18 cellular contexts compared by ENCODE assay signal in the genomic region with DNA sequence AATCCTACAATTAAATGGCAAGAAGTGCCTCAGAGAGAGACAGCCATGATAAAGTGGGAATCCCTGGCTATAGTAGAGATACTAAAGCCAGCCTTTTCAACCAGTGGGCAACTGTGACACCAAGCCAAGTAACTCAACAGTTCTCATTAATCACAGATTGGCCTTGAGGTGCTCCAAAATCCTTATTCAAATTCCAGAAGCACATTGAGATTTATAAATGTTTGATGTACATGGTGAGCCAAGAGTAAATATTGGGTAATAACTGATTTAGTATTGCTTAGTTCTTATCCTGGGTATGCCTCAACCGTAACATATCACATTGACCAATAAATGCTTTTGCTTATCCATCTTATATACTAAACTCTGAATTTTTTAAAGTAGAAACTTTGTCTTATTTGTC. TPM values are rescaled to one million over a fixed set of nuclear protein-coding genes. Genes with fewer than 3 reads are reported as not detected.
A peak's percentile ranks its signal among the peaks of the same experiment; 100 is the strongest.
DNase-seq lines count a peak whose midpoint lies in the region; ATAC-seq and TF ChIP-seq lines count a peak whose summit lies in the region.
"Had no signal": no experiment of that assay in that cellular context is flagged by ENCODE, and none has a peak within 500 bp of the region (broad histone marks: within the 10 kb centered on the region; RNA-seq: fewer than 3 reads in every experiment).

No MANE protein-coding gene starts in this region.

- peaks cover 0 to 11% of the 10 kb centered on the region in 2 donors for H3K4me1 ChIP-seq in adrenal gland (replicated peaks in 1 of 2)
- peaks cover 0 to 75% (median 24%) of the 10 kb centered on the region in 4 donors for H3K4me1 ChIP-seq in right lobe of liver
- H3K4me1 ChIP-seq: BE2C, BLaER1, Caco-2 had no signal

- H3K4me3 Mint-ChIP-seq in activated T-helper 17 cell treated with anti-CD3 and anti-CD28 coated beads, Interleukin-2, amount 50 U/mL, for 72 hours = no peak overlapping the region
- H3K4me3 Mint-ChIP-seq: CD4-positive, alpha-beta T cell; CD8-positive, alpha-beta T cell had no signal

- TF ChIP-seq POLR2A in adrenal gland (IDR thresholded peaks at IDR 0.05) (no peak), right lobe of liver (IDR thresholded peaks at IDR 0.05) (no peak)

- no peak overlapping the region for H3K27ac Mint-ChIP-seq in activated T-helper 17 cell treated with anti-CD3 and anti-CD28 coated beads, Interleukin-2, amount 50 U/mL, for 72 hours
- H3K27ac Mint-ChIP-seq: CD4-positive, alpha-beta T cell; CD8-positive, alpha-beta T cell had no signal

- TF ChIP-seq CTCF in C4-2B (conservative IDR thresholded peaks at IDR 0.05) = no peak
- no peak for TF ChIP-seq CTCF in adrenal gland (IDR thresholded peaks at IDR 0.05)
- TF ChIP-seq CTCF in right lobe of liver (IDR thresholded peaks at IDR 0.05) = no peak

- H3K9me3 ChIP-seq in adrenal gland (replicated peaks in 1 of 3) (no peaks in the 10 kb centered on the region), right lobe of liver (no peaks in the 10 kb centered on the region)
- H3K9me3 ChIP-seq: BE2C, BLaER1, Caco-2 had no signal

- 43 to 50% (median 48%) methylated on average over 1 of the region's 1 CpG for WGBS in adrenal gland, 4 donors
- 18% methylated on average over 1 of the region's 1 CpG for WGBS in right lobe of liver (ENCODE audit: insufficient coverage, low coverage, low lambda C conversion rate, missing lambda C conversion rate)

- DNase-seq in adrenal gland = peak in 4 of 7 donors; percentile 25 to 53 (median 42)
- DNase-seq in right lobe of liver = no peak
- DNase-seq: 8988T; ACHN; BE2C; C1 segment of cervical spinal cord; Caco-2; Calu3; CD4-positive, alpha-beta T cell; CD8-positive, alpha-beta T cell; DMS79 treated with DMSO at 0.1 percent for 48 hours; GF-D8 had no signal

- H3K9me3 Mint-ChIP-seq in activated T-helper 17 cell treated with anti-CD3 and anti-CD28 coated beads, Interleukin-2, amount 50 U/mL, for 72 hours = no peaks in the 10 kb centered on the region
- H3K9me3 Mint-ChIP-seq: CD4-positive, alpha-beta T cell; CD8-positive, alpha-beta T cell had no signal

- no peak overlapping the region for H3K4me3 ChIP-seq in adrenal gland
- peak overlapping the region in 1 of 3 donors; percentile 16 for H3K4me3 ChIP-seq in right lobe of liver
- H3K4me3 ChIP-seq: BLaER1 had no signal

- no peaks in the 10 kb centered on the region for H3K36me3 Mint-ChIP-seq in activated T-helper 17 cell treated with anti-CD3 and anti-CD28 coated beads, Interleukin-2, amount 50 U/mL, for 72 hours (ENCODE audit: low read depth)
- H3K36me3 Mint-ChIP-seq: CD8-positive, alpha-beta T cell had no signal

- peak; percentile 39 to 61 (median 48) for ATAC-seq in right lobe of liver
- ATAC-seq in HG03565 (IDR thresholded peaks at IDR 0.05; ENCODE audit: unreplicated experiment) = no peak
- ATAC-seq in activated T-helper 17 cell treated with anti-CD3 and anti-CD28 coated beads, Interleukin-2, amount 50 U/mL, for 72 hours (replicated peaks) = no peak
- ATAC-seq: CD8-positive, alpha-beta T cell had no signal

- intact Hi-C loops in adrenal gland (cut with DNase I) = no loop called here
- intact Hi-C loops in right lobe of liver (cut with DNase I) = no loop called here

- H3K36me3 ChIP-seq in adrenal gland (replicated peaks in 1 of 2) (no peaks in the 10 kb centered on the region), right lobe of liver (peaks cover 0 to 36% (median 11%) of the 10 kb centered on the region in 4 donors)
- H3K36me3 ChIP-seq: BE2C, BLaER1 had no signal

- peaks cover 3% of the 10 kb centered on the region for H3K27me3 Mint-ChIP-seq in activated T-helper 17 cell treated with anti-CD3 and anti-CD28 coated beads, Interleukin-2, amount 50 U/mL, for 72 hours

- H3K4me1 Mint-ChIP-seq in activated T-helper 17 cell treated with anti-CD3 and anti-CD28 coated beads, Interleukin-2, amount 50 U/mL, for 72 hours = no peaks in the 10 kb centered on the region

- H3K27ac ChIP-seq in C4-2B = peak overlapping the region; percentile 10
- peak overlapping the region in 3 of 5 donors; percentile 35 to 46 (median 36) for H3K27ac ChIP-seq in adrenal gland
- H3K27ac ChIP-seq in right lobe of liver = peak overlapping the region in 2 of 3 donors; percentile 19 to 35
- H3K27ac ChIP-seq: BLaER1 had no signal

- no peaks in the 10 kb centered on the region for H3K27me3 ChIP-seq in adrenal gland
- no peaks in the 10 kb centered on the region for H3K27me3 ChIP-seq in right lobe of liver
- H3K27me3 ChIP-seq: BE2C, BLaER1 had no signal

RNA-seq across cellular contexts. Expression of a gene that starts 17.1 kb away (rescaled TPM):
- total RNA-seq in adrenal gland (1 to 10 TPM in 1 of 8 donors, under 1 TPM in 3, not detected in 4; 0.26 to 1.7 (median 0.78) TPM), right lobe of liver (100 to 1,000 TPM in 3 of 6 experiments, 10 to 100 TPM in 3; 33.9 to 282 (median 99.3) TPM)
- polyA plus RNA-seq in adrenal gland = 1 to 10 TPM in 2 of 3 donors, under 1 TPM in 1; 0.80 to 4.8 (median 1.8) TPM
- not detected for total RNA-seq in activated T-helper 17 cell treated with anti-CD3 and anti-CD28 coated beads, Interleukin-2, amount 50 U/mL, for 72 hours
- total RNA-seq: A673; Calu3; CD4-positive, alpha-beta T cell; CD8-positive, alpha-beta T cell had no signal
- polyA plus RNA-seq: AG04450 had no signal

RNA-seq across cellular contexts. Expression of a gene that starts 29.3 kb away (rescaled TPM):
- 1,000 to 10,000 TPM; 1,375 to 5,962 (median 2,281) TPM for total RNA-seq in adrenal gland
- polyA plus RNA-seq in adrenal gland = over 10,000 TPM in 1 of 3 donors, 100 to 1,000 TPM in 2; 141 to 14,693 (median 845) TPM
- total RNA-seq in right lobe of liver = under 1 TPM in 1 of 6 experiments, not detected in 5; 0.49 TPM
- total RNA-seq in activated T-helper 17 cell treated with anti-CD3 and anti-CD28 coated beads, Interleukin-2, amount 50 U/mL, for 72 hours = not detected
- total RNA-seq: A673; Caco-2; Calu3; CD4-positive, alpha-beta T cell; CD8-positive, alpha-beta T cell had no signal
- polyA plus RNA-seq: AG04450 had no signal

Comparison
In these comparisons a context has a peak if more than half of its experiments do, and no peak if none do; other contexts are left out.
1. DNase-seq: peak in adrenal gland (4 of 7); none in right lobe of liver (0 of 3).
2. ATAC-seq: peak in right lobe of liver (4 of 4); none in HG03565 (single experiment) and activated T-helper 17 cell treated with anti-CD3 and anti-CD28 coated beads, Interleukin-2, amount 50 U/mL, for 72 hours (single experiment).
3. RNA of a gene that starts 17.1 kb away (total RNA-seq): 33.9 to 282 TPM in right lobe of liver; 0.26 to 1.7 TPM in adrenal gland and not detected in activated T-helper 17 cell treated with anti-CD3 and anti-CD28 coated beads, Interleukin-2, amount 50 U/mL, for 72 hours; every median in the first group is over 10 times any median in the second.
4. RNA of a gene that starts 29.3 kb away (total RNA-seq): 1,375 to 5,962 TPM in adrenal gland; 0.49 TPM in right lobe of liver and not detected in activated T-helper 17 cell treated with anti-CD3 and anti-CD28 coated beads, Interleukin-2, amount 50 U/mL, for 72 hours; every median in the first group is over 100 times any median in the second.
5. Peak in every context shown above with its lines, with median percentiles within 50 percentile points of each other: H3K27ac ChIP-seq.